1 cellular context compared by ENCODE assay signal in genomic region chr12:121799175-121799841, GRCh38.
TF ChIP-seq lines count a peak whose summit lies in the region.

No MANE protein-coding gene starts in this region.

TF ChIP-seq in H1, 55 proteins besides CTCF, POLR2A, EP300 and RAD21:
- TF ChIP-seq MAX (IDR thresholded peaks at IDR 0.05) (no peak), CBX5 (IDR thresholded peaks at IDR 0.05; ENCODE audit: low read depth, low read length) (no peak), TAF7 (optimal IDR thresholded peaks at IDR 0.05; ENCODE audit: borderline replicate concordance, low read depth, low read length) (no peak), RBBP5 (IDR thresholded peaks at IDR 0.05; ENCODE audit: borderline replicate concordance, low read depth, low read length) (no peak), SIN3A (conservative IDR thresholded peaks at IDR 0.05 in 1 of 2, IDR thresholded peaks at IDR 0.05 in 1 of 2; ENCODE audit: low read depth in 1 of 2, low read length in 2 of 2) (peak in 1 of 2 experiments; percentile 29; a peak in 1 of 4 replicates), PHF8 (conservative IDR thresholded peaks at IDR 0.05; ENCODE audit: low read depth, low read length) (no peak), TEAD4 (IDR thresholded peaks at IDR 0.05; ENCODE audit: low read depth, low read length) (no peak), CEBPB (IDR thresholded peaks at IDR 0.05; ENCODE audit: low read depth, low read length) (0 out of 2 replicates have a peak, but pooled peaks have one; percentile 25), ATF3 (IDR thresholded peaks at IDR 0.05; ENCODE audit: insufficient read depth, low read depth, low read length) (no peak), EGR1 (IDR thresholded peaks at IDR 0.05; ENCODE audit: borderline replicate concordance, low read depth, low read length) (no peak)
